Comparison of ENCODE assay signal across 1 cellular context in the genomic region with DNA sequence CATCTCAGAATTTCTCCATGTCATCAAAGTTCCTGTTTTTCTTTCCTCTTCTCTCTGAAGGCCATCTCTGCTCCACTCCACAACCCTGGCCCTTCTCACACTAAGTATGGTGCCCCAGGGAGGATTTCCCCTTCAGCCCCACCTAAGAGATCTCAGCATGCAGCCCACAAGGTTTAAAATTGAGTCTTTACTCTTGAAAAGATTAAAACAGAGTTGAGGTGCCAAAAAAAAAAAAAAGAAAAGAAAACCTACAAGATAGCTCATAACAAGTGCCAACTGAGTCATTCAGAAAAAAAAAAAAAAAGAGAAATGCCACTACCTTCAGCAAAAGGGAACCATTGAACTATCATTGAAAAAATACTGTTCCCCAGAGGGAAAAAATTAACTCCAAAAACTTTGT.
TF ChIP-seq lines count a peak whose summit lies in the region.

No MANE protein-coding gene starts in this region.

TF ChIP-seq in GM12878, 131 proteins besides CTCF, POLR2A, EP300 and RAD21 (continued from another document and continues in another):
- TF ChIP-seq SUZ12 (IDR thresholded peaks at IDR 0.05; ENCODE audit: unreplicated experiment) (no peak), CBFB (IDR thresholded peaks at IDR 0.05; ENCODE audit: low read depth) (no peak), ZNF384 (IDR thresholded peaks at IDR 0.05; ENCODE audit: borderline replicate concordance, low read depth, low read length) (peak; percentile 84), E2F8 (IDR thresholded peaks at IDR 0.05; ENCODE audit: low read depth, partially characterized antibody) (no peak), MYC (IDR thresholded peaks at IDR 0.05; ENCODE audit: insufficient read depth, insufficient read length, insufficient replicate concordance, low read length, severe bottlenecking) (no peak), SPI1 (IDR thresholded peaks at IDR 0.05; ENCODE audit: borderline replicate concordance, insufficient read depth, low read depth, low read length) (no peak), KDM1A (IDR thresholded peaks at IDR 0.05; ENCODE audit: borderline replicate concordance) (no peak), HSF1 (IDR thresholded peaks at IDR 0.05; ENCODE audit: low read depth, low read length) (no peak), SIX5 (IDR thresholded peaks at IDR 0.05; ENCODE audit: low read depth, low read length, severe bottlenecking) (no peak), ZNF592 (IDR thresholded peaks at IDR 0.05) (no peak), SIN3A (IDR thresholded peaks at IDR 0.05; ENCODE audit: low read depth, low read length) (no peak), SMARCA5 (IDR thresholded peaks at IDR 0.05) (no peak), BHLHE40 (IDR thresholded peaks at IDR 0.05; ENCODE audit: borderline replicate concordance in 1 of 2, low read depth in 2 of 2, low read length in 1 of 2) (no peak), IKZF1 (conservative IDR thresholded peaks at IDR 0.05) (no peak), NR2F1 (conservative IDR thresholded peaks at IDR 0.05) (no peak), JUND (IDR thresholded peaks at IDR 0.05; ENCODE audit: low read depth, low read length) (no peak), BACH1 (IDR thresholded peaks at IDR 0.05; ENCODE audit: borderline replicate concordance) (no peak), ASH2L (IDR thresholded peaks at IDR 0.05; ENCODE audit: borderline replicate concordance, low read depth) (no peak), STAT3 (IDR thresholded peaks at IDR 0.05; ENCODE audit: low read depth, low read length) (no peak)
- TF ChIP-seq, protein P1, sequence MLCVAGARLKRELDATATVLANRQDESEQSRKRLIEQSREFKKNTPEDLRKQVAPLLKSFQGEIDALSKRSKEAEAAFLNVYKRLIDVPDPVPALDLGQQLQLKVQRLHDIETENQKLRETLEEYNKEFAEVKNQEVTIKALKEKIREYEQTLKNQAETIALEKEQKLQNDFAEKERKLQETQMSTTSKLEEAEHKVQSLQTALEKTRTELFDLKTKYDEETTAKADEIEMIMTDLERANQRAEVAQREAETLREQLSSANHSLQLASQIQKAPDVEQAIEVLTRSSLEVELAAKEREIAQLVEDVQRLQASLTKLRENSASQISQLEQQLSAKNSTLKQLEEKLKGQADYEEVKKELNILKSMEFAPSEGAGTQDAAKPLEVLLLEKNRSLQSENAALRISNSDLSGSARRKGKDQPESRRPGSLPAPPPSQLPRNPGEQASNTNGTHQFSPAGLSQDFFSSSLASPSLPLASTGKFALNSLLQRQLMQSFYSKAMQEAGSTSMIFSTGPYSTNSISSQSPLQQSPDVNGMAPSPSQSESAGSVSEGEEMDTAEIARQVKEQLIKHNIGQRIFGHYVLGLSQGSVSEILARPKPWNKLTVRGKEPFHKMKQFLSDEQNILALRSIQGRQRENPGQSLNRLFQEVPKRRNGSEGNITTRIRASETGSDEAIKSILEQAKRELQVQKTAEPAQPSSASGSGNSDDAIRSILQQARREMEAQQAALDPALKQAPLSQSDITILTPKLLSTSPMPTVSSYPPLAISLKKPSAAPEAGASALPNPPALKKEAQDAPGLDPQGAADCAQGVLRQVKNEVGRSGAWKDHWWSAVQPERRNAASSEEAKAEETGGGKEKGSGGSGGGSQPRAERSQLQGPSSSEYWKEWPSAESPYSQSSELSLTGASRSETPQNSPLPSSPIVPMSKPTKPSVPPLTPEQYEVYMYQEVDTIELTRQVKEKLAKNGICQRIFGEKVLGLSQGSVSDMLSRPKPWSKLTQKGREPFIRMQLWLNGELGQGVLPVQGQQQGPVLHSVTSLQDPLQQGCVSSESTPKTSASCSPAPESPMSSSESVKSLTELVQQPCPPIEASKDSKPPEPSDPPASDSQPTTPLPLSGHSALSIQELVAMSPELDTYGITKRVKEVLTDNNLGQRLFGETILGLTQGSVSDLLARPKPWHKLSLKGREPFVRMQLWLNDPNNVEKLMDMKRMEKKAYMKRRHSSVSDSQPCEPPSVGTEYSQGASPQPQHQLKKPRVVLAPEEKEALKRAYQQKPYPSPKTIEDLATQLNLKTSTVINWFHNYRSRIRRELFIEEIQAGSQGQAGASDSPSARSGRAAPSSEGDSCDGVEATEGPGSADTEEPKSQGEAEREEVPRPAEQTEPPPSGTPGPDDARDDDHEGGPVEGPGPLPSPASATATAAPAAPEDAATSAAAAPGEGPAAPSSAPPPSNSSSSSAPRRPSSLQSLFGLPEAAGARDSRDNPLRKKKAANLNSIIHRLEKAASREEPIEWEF (IDR thresholded peaks at IDR 0.05; ENCODE audit: insufficient replicate concordance, low read depth, low read length) = no peak
- TF ChIP-seq, protein P2, sequence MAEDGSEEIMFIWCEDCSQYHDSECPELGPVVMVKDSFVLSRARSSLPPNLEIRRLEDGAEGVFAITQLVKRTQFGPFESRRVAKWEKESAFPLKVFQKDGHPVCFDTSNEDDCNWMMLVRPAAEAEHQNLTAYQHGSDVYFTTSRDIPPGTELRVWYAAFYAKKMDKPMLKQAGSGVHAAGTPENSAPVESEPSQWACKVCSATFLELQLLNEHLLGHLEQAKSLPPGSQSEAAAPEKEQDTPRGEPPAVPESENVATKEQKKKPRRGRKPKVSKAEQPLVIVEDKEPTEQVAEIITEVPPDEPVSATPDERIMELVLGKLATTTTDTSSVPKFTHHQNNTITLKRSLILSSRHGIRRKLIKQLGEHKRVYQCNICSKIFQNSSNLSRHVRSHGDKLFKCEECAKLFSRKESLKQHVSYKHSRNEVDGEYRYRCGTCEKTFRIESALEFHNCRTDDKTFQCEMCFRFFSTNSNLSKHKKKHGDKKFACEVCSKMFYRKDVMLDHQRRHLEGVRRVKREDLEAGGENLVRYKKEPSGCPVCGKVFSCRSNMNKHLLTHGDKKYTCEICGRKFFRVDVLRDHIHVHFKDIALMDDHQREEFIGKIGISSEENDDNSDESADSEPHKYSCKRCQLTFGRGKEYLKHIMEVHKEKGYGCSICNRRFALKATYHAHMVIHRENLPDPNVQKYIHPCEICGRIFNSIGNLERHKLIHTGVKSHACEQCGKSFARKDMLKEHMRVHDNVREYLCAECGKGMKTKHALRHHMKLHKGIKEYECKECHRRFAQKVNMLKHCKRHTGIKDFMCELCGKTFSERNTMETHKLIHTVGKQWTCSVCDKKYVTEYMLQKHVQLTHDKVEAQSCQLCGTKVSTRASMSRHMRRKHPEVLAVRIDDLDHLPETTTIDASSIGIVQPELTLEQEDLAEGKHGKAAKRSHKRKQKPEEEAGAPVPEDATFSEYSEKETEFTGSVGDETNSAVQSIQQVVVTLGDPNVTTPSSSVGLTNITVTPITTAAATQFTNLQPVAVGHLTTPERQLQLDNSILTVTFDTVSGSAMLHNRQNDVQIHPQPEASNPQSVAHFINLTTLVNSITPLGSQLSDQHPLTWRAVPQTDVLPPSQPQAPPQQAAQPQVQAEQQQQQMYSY (CRISPR knock-in tag; IDR thresholded peaks at IDR 0.05) = no peak
- TF ChIP-seq, protein P3, sequence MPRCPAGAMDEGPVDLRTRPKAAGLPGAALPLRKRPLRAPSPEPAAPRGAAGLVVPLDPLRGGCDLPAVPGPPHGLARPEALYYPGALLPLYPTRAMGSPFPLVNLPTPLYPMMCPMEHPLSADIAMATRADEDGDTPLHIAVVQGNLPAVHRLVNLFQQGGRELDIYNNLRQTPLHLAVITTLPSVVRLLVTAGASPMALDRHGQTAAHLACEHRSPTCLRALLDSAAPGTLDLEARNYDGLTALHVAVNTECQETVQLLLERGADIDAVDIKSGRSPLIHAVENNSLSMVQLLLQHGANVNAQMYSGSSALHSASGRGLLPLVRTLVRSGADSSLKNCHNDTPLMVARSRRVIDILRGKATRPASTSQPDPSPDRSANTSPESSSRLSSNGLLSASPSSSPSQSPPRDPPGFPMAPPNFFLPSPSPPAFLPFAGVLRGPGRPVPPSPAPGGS (IDR thresholded peaks at IDR 0.05; ENCODE audit: borderline replicate concordance, insufficient read depth, low read depth, low read length, poor library complexity, severe bottlenecking) = no peak
- TF ChIP-seq, protein P4, sequence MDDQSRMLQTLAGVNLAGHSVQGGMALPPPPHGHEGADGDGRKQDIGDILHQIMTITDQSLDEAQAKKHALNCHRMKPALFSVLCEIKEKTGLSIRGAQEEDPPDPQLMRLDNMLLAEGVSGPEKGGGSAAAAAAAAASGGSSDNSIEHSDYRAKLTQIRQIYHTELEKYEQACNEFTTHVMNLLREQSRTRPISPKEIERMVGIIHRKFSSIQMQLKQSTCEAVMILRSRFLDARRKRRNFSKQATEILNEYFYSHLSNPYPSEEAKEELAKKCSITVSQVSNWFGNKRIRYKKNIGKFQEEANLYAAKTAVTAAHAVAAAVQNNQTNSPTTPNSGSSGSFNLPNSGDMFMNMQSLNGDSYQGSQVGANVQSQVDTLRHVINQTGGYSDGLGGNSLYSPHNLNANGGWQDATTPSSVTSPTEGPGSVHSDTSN (IDR thresholded peaks at IDR 0.05; ENCODE audit: insufficient replicate concordance, low read depth, low read length) = no peak
- TF ChIP-seq, protein P5, sequence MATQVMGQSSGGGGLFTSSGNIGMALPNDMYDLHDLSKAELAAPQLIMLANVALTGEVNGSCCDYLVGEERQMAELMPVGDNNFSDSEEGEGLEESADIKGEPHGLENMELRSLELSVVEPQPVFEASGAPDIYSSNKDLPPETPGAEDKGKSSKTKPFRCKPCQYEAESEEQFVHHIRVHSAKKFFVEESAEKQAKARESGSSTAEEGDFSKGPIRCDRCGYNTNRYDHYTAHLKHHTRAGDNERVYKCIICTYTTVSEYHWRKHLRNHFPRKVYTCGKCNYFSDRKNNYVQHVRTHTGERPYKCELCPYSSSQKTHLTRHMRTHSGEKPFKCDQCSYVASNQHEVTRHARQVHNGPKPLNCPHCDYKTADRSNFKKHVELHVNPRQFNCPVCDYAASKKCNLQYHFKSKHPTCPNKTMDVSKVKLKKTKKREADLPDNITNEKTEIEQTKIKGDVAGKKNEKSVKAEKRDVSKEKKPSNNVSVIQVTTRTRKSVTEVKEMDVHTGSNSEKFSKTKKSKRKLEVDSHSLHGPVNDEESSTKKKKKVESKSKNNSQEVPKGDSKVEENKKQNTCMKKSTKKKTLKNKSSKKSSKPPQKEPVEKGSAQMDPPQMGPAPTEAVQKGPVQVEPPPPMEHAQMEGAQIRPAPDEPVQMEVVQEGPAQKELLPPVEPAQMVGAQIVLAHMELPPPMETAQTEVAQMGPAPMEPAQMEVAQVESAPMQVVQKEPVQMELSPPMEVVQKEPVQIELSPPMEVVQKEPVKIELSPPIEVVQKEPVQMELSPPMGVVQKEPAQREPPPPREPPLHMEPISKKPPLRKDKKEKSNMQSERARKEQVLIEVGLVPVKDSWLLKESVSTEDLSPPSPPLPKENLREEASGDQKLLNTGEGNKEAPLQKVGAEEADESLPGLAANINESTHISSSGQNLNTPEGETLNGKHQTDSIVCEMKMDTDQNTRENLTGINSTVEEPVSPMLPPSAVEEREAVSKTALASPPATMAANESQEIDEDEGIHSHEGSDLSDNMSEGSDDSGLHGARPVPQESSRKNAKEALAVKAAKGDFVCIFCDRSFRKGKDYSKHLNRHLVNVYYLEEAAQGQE (IDR thresholded peaks at IDR 0.05; ENCODE audit: low read depth, low read length) = no peak
